In the genomic region with DNA sequence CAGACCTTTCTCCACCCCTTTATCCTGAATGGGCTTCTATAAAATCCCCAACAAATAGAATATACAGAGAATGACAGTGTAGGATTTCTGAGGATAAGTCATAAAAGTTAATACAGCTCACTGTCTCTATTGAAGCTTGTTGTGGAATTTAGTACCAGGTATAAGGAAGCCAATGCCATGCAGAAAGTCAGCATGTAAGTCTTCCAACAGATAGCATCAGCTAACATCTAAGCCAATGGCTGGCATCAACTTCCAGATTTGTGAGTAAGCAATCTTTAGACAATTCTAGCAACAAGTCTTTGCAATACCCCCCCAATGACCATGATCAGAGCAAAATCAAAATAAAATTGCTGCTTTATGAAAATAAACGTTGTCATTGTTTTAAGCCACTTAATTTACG, we compare ENCODE assay signal across 21 cellular contexts. TPM values are rescaled to one million over a fixed set of nuclear protein-coding genes. Genes with fewer than 3 reads are reported as not detected.
DNase-seq lines count a peak whose midpoint lies in the region.
"Had no signal": no experiment of that assay in that cellular context is flagged by ENCODE, and none has a peak within 500 bp of the region (broad histone marks: within the 10 kb centered on the region; RNA-seq: fewer than 3 reads in every experiment).

No MANE protein-coding gene starts in this region.

- no peak overlapping the region for H3K27ac ChIP-seq in Karpas-422 (ENCODE audit: low read length)
- H3K27ac ChIP-seq: 22Rv1; A549; BLaER1 treated with 17β-estradiol and CSF1 and Interleukin-3, amounts not matched to agents 10 nM and 100 nM; C4-2B had no signal

- H3K4me3 ChIP-seq in Karpas-422 (ENCODE audit: low read length): no peak overlapping the region
- H3K4me3 ChIP-seq: A549; BLaER1 treated with 17β-estradiol and CSF1 and Interleukin-3, amounts not matched to agents 10 nM and 100 nM; GM12878 had no signal

- no peak overlapping the region for H3K9ac ChIP-seq in Karpas-422 (ENCODE audit: low read length)
- H3K9ac ChIP-seq: BLaER1 treated with 17β-estradiol and CSF1 and Interleukin-3, amounts not matched to agents 10 nM and 100 nM had no signal

- no peaks in the 10 kb centered on the region for H4K20me1 ChIP-seq in Karpas-422 (ENCODE audit: insufficient read depth, low read depth, low read length)
- H4K20me1 ChIP-seq: BLaER1 treated with 17β-estradiol and CSF1 and Interleukin-3, amounts not matched to agents 10 nM and 100 nM had no signal

- H3K4me2 ChIP-seq in Karpas-422 (ENCODE audit: low read depth, low read length, poor library complexity, severe bottlenecking): no peak overlapping the region
- H3K4me2 ChIP-seq: A549; BLaER1 treated with 17β-estradiol and CSF1 and Interleukin-3, amounts not matched to agents 10 nM and 100 nM had no signal

- no peaks in the 10 kb centered on the region for H3K79me2 ChIP-seq in Karpas-422 (ENCODE audit: low read length)

- no peaks in the 10 kb centered on the region for H3K9me3 Mint-ChIP-seq in activated naive CD4-positive, alpha-beta T cell treated with anti-CD3 and anti-CD28 coated beads, Interleukin-2, amount 50 U/mL, for 24 hours
- no peaks in the 10 kb centered on the region for H3K9me3 Mint-ChIP-seq in activated naive CD4-positive, alpha-beta T cell treated with anti-CD3 and anti-CD28 coated beads, Interleukin-2, amount 10 ng/mL, durations not matched to agents 7 days and 5 days
- H3K9me3 Mint-ChIP-seq: CD4-positive, alpha-beta T cell; CD8-positive, alpha-beta T cell had no signal

- H3K27me3 Mint-ChIP-seq in activated naive CD4-positive, alpha-beta T cell treated with anti-CD3 and anti-CD28 coated beads, Interleukin-2, amount 50 U/mL, for 24 hours: no peaks in the 10 kb centered on the region
- H3K27me3 Mint-ChIP-seq in activated naive CD4-positive, alpha-beta T cell treated with anti-CD3 and anti-CD28 coated beads, Interleukin-2, amount 10 ng/mL, durations not matched to agents 7 days and 5 days: peaks cover 4% of the 10 kb centered on the region
- H3K27me3 Mint-ChIP-seq: B cell; CD4-positive, alpha-beta T cell had no signal

- no peak overlapping the region for H2AFZ ChIP-seq in Karpas-422 (ENCODE audit: low read length)

- peaks cover 3% of the 10 kb centered on the region for H3K4me1 Mint-ChIP-seq in activated naive CD4-positive, alpha-beta T cell treated with anti-CD3 and anti-CD28 coated beads, Interleukin-2, amount 50 U/mL, for 24 hours
- peaks cover 13% of the 10 kb centered on the region for H3K4me1 Mint-ChIP-seq in activated naive CD4-positive, alpha-beta T cell treated with anti-CD3 and anti-CD28 coated beads, Interleukin-2, amount 10 ng/mL, durations not matched to agents 7 days and 5 days

- no peaks in the 10 kb centered on the region for H3K9me3 ChIP-seq in Karpas-422 (ENCODE audit: low read length)
- H3K9me3 ChIP-seq: A549; BLaER1 treated with 17β-estradiol and CSF1 and Interleukin-3, amounts not matched to agents 10 nM and 100 nM; Caco-2 had no signal

- H3K36me3 ChIP-seq in Karpas-422 (ENCODE audit: insufficient read depth, low read length): no peaks in the 10 kb centered on the region
- H3K36me3 ChIP-seq: BLaER1 treated with 17β-estradiol and CSF1 and Interleukin-3, amounts not matched to agents 10 nM and 100 nM had no signal

- H3K4me3 Mint-ChIP-seq in activated naive CD4-positive, alpha-beta T cell treated with anti-CD3 and anti-CD28 coated beads, Interleukin-2, amount 50 U/mL, for 24 hours: no peak overlapping the region
- no peak overlapping the region for H3K4me3 Mint-ChIP-seq in activated naive CD4-positive, alpha-beta T cell treated with anti-CD3 and anti-CD28 coated beads, Interleukin-2, amount 10 ng/mL, durations not matched to agents 7 days and 5 days
- H3K4me3 Mint-ChIP-seq: B cell; CD4-positive, alpha-beta T cell; CD8-positive, alpha-beta T cell had no signal

- peak overlapping the region; percentile 3 for H3K27ac Mint-ChIP-seq in activated naive CD4-positive, alpha-beta T cell treated with anti-CD3 and anti-CD28 coated beads, Interleukin-2, amount 50 U/mL, for 24 hours
- no peak overlapping the region for H3K27ac Mint-ChIP-seq in activated naive CD4-positive, alpha-beta T cell treated with anti-CD3 and anti-CD28 coated beads, Interleukin-2, amount 10 ng/mL, durations not matched to agents 7 days and 5 days
- H3K27ac Mint-ChIP-seq: B cell; CD4-positive, alpha-beta T cell; CD8-positive, alpha-beta T cell had no signal

- peaks cover 4% of the 10 kb centered on the region for H3K4me1 ChIP-seq in Karpas-422 (ENCODE audit: low read length)
- H3K4me1 ChIP-seq: Caco-2 had no signal

- no peaks in the 10 kb centered on the region for H3K27me3 ChIP-seq in Karpas-422 (ENCODE audit: low read length)
- H3K27me3 ChIP-seq: BLaER1 treated with 17β-estradiol and CSF1 and Interleukin-3, amounts not matched to agents 10 nM and 100 nM had no signal

- H3K9me2 ChIP-seq in Karpas-422 (replicated peaks; ENCODE audit: insufficient read depth, low read length): no peaks in the 10 kb centered on the region

- peak; percentile 38 for DNase-seq in SIG-M5 treated with dmso at 0.1 percent for 504 hours (lab: John Stamatoyannopoulos, UW; ENCODE audit: unreplicated experiment)
- no peak for DNase-seq in SIG-M5 (lab: John Stamatoyannopoulos, UW)
- no peak for DNase-seq in activated naive CD4-positive, alpha-beta T cell treated with anti-CD3 and anti-CD28 coated beads, Interleukin-2, amount 10 ng/mL, durations not matched to agents 7 days and 5 days
- peak; percentile 23 for DNase-seq in Karpas-422
- no peak for DNase-seq in DMS53 (lab: John Stamatoyannopoulos, UW)
- DNase-seq: AML-193; Caco-2; Calu3; CD4-positive, alpha-beta T cell; CD8-positive, alpha-beta T cell; DMS79; DND-41; EL; GDM1 had no signal

- no peaks in the 10 kb centered on the region for H3K36me3 Mint-ChIP-seq in activated naive CD4-positive, alpha-beta T cell treated with anti-CD3 and anti-CD28 coated beads, Interleukin-2, amount 50 U/mL, for 24 hours
- no peaks in the 10 kb centered on the region for H3K36me3 Mint-ChIP-seq in activated naive CD4-positive, alpha-beta T cell treated with anti-CD3 and anti-CD28 coated beads, Interleukin-2, amount 10 ng/mL, durations not matched to agents 7 days and 5 days
- H3K36me3 Mint-ChIP-seq: CD8-positive, alpha-beta T cell had no signal

- CTCF ChIA-PET in activated naive CD4-positive, alpha-beta T cell treated with anti-CD3 and anti-CD28 coated beads, Interleukin-2, amount 10 ng/mL, durations not matched to agents 7 days and 5 days (lab: Charles Lee): interaction anchor here (0.6 to 1.3 kb wide), 5 partner anchors 18 to 989 kb away, joined by 3 to 4 read pairs (median 3); a partner anchor contains a TSS

RNA-seq across cellular contexts. Expression of a gene that starts 22.5 kb away (rescaled TPM):
- 7.0 and 10.1 TPM in 2 replicates for total RNA-seq in Karpas-422 (2014; rRNA removed; shearing (Covaris generic); ENCODE audit: low replicate concordance)

Comparison
In these comparisons a context has a peak if more than half of its experiments do, and no peak if none do; other contexts are left out.
1. DNase-seq: peak in SIG-M5 treated with dmso at 0.1 percent for 504 hours (single experiment) and Karpas-422 (single experiment); none in SIG-M5 (single experiment), activated naive CD4-positive, alpha-beta T cell treated with anti-CD3 and anti-CD28 coated beads, Interleukin-2, amount 10 ng/mL, durations not matched to agents 7 days and 5 days (single experiment) and DMS53 (single experiment).